In the genomic region with DNA sequence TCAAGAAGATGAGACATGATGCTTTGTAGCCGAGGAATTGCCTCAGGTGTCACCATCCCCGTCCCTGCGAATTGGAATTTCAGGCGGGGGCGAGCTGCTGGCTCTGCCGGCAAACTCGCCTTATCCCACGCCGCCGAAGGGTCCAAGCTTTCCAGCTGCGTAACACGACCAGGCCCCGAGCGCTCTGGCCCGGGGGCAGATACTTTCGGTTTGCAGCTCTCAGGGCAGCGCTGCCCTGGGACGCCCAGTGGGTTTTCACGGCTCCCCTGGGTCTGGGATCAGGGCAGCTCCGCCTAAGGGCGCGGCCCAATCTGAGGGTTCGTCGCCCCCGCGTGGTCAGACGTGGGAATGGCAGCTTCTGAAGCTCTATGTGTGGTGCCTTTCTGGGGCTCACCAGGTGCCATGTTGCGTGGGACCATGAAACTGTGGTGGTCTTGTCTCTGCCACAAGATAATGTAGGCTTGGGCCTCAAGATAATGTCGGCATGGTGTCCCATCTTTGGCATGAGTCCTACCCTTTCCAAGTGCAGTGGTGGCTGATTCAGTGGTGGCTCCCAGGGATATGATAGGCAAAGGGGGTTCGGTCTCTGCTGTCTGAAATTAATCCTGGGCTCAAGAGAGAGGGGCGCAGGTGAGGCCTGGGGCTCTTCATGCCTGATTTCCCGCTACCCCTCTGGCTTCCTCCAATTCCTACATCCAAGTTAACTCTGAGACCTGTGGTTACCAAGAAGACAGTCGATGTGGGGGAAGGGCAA, we compare ENCODE assay signal across 8 cellular contexts. TPM values are rescaled to one million over a fixed set of nuclear protein-coding genes. Genes with fewer than 3 reads are reported as not detected.
A peak's percentile ranks its signal among the peaks of the same experiment; 100 is the strongest.
DNase-seq lines count a peak whose midpoint lies in the region; TF ChIP-seq lines count a peak whose summit lies in the region.

No MANE protein-coding gene starts in this region.

- no peak for TF ChIP-seq POLR2A in erythroblast (IDR thresholded peaks at IDR 0.05; ENCODE audit: low read length)

- H3K27me3 ChIP-seq in BJ (ENCODE audit: control insufficient read depth, insufficient read depth, low read length), result no peaks in the 10 kb centered on the region

- peak overlapping the region; percentile 45 for H3K4me3 ChIP-seq in BJ (ENCODE audit: low read depth, low read length)

- DNase-seq in BJ (ENCODE audit: low read depth) (no peak), GM19240 (ENCODE audit: insufficient read length, low spot score) (peak; percentile 74), HT-29 (ENCODE audit: low spot score) (peak; percentile 98), NOMO-1 treated with dmso at 0.1 percent for 144 hours (lab: John Stamatoyannopoulos, UW; ENCODE audit: unreplicated experiment) (peak; percentile 51), activated T-cell treated with anti-CD3 and anti-CD28 coated beads for 4 hours (peak; percentile 88), erythroblast (lab: John Stamatoyannopoulos, UW) (peak; percentile 85 to 92), mucosa of gallbladder (ENCODE audit: low spot score) (peak; percentile 86)
- peak; percentile 78 to 82 for DNase-seq in stimulated activated CD8-positive, alpha-beta memory T cell treated with anti-CD3 and anti-CD28 coated beads, Interleukin-4, amount 100 ng/mL, for 1 hour (ENCODE audit: low read depth in 2 of 2, low spot score in 1 of 2)

- POLR2A ChIA-PET in BJ (lab: Charles Lee), result interaction anchor here (0.6 kb wide), 3 partner anchors 76 to 155 kb away, joined by 3 to 17 read pairs (median 5); no protein-coding TSS in a partner anchor

- no peaks in the 10 kb centered on the region for H3K36me3 ChIP-seq in BJ (ENCODE audit: control insufficient read depth, insufficient read depth, low read length)

- CTCF ChIA-PET in BJ (lab: Yijun Ruan, JAX), result interaction anchor here (0.6 to 6.8 kb wide), 46 partner anchors 9 to 429 kb away, joined by 3 to 193 read pairs (median 5); partner anchors contain the start of genes MATN4, PIGT, RBPJL and SYS1

- TF ChIP-seq CTCF in BJ (IDR thresholded peaks at IDR 0.05; ENCODE audit: insufficient read depth, low read depth, low read length), result peak; percentile 96

RNA-seq across cellular contexts. Expression of gene PIGT, which starts 21.0 kb away (rescaled TPM):
- polyA plus RNA-seq in BJ (2011; rRNA removed), result 135 and 236 TPM in 2 replicates
- polyA minus RNA-seq in BJ (2011; rRNA and poly(A)+ RNA removed), result 39.7 and 47.6 TPM in 2 replicates
- 164 and 165 TPM in 2 replicates for total RNA-seq in HT-29 (2014; rRNA removed; shearing (Covaris generic))
- 98.3 TPM for total RNA-seq in mucosa of gallbladder

RNA-seq across cellular contexts. Expression of gene DBNDD2, which starts 28.8 kb away (rescaled TPM):
- 69.4 and 77.0 TPM in 2 replicates for polyA plus RNA-seq in BJ (2011; rRNA removed)
- polyA minus RNA-seq in BJ (2011; rRNA and poly(A)+ RNA removed), result 26.1 and 36.1 TPM in 2 replicates
- 66.6 and 84.8 TPM in 2 replicates for total RNA-seq in HT-29 (2014; rRNA removed; shearing (Covaris generic))
- 48.0 TPM for total RNA-seq in mucosa of gallbladder

RNA-seq across cellular contexts. Expression of gene WFDC2, which starts 32.6 kb away (rescaled TPM):
- polyA plus RNA-seq in BJ (2011; rRNA removed), result not detected in 2 replicates
- polyA minus RNA-seq in BJ (2011; rRNA and poly(A)+ RNA removed), result not detected in 2 replicates
- total RNA-seq in HT-29 (2014; rRNA removed; shearing (Covaris generic)), result 17.7 and 21.9 TPM in 2 replicates
- total RNA-seq in mucosa of gallbladder, result 144 TPM

RNA-seq across cellular contexts. Expression of gene TP53TG5, which starts 58.8 kb away (rescaled TPM):
- polyA plus RNA-seq in BJ (2011; rRNA removed), result not detected in 2 replicates
- not detected in 2 replicates for polyA minus RNA-seq in BJ (2011; rRNA and poly(A)+ RNA removed)
- total RNA-seq in HT-29 (2014; rRNA removed; shearing (Covaris generic)), result 0.23 and 1.6 TPM in 2 replicates
- total RNA-seq in mucosa of gallbladder, result not detected
